Comparison of ENCODE assay signal across 20 cellular contexts in the genomic region with DNA sequence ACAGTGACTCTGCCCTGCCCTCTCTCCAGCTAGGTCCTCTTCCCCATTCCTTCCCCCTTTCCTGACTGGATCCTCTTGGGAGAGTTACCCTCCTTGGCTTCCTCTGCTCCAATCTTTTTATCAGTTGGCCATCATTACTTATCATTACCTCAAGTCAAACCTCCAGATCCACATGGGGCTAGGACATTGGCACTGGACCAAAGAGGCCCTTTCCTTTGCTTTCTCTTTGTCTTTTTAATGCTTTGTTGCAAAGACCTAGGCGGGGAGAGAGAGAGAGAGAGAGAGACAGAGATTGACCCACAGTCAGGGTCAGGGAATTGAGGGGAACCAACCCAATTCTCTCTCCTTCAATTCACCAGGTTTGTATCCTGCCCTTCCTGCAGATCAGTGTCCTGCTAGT.
"Had no signal": no experiment of that assay in that cellular context is flagged by ENCODE, and none has a peak within 500 bp of the region (broad histone marks: within the 10 kb centered on the region; RNA-seq: fewer than 3 reads in every experiment).

No MANE protein-coding gene starts in this region.

- H3K9me3 ChIP-seq: colonic mucosa, left lung, neutrophil, spleen had no signal

- H3K4me3 ChIP-seq: colonic mucosa, left lung, spleen had no signal

- H3K9ac ChIP-seq: parathyroid adenoma had no signal

- H3K36me3 ChIP-seq: colonic mucosa, left lung, neutrophil, spleen had no signal

- DNase-seq: activated CD4-positive, alpha-beta memory T cell treated with anti-CD3 and anti-CD28 coated beads, Interleukin-2, amount 10 ng/mL, durations not matched to agents 7 days and 5 days; activated CD4-positive, alpha-beta T cell treated with anti-CD3 and anti-CD28 coated beads for 48 hours; activated CD8-positive, alpha-beta memory T cell treated with anti-CD3 and anti-CD28 coated beads, Interleukin-2, amount 10 ng/mL, durations not matched to agents 7 days and 5 days; activated naive CD4-positive, alpha-beta T cell; activated naive CD8-positive, alpha-beta T cell treated with anti-CD3 and anti-CD28 coated beads, Interleukin-2, amount 10 ng/mL, durations not matched to agents 7 days and 5 days; amygdala; central memory CD4-positive, alpha-beta T cell; erythroblast; foreskin melanocyte; glutamatergic neuron; left lung; mammary epithelial cell; naive thymus-derived CD4-positive, alpha-beta T cell; stimulated activated CD4-positive, alpha-beta T cell treated with anti-CD3 and anti-CD28 coated beads, Interleukin-4, amount 100 ng/mL, for 4 hours; stimulated activated naive B cell treated with anti-CD40 and anti-IgM and Interleukin-4, amounts not matched to agents 10 μg/mL and 1 μg/mL and 100 μg/mL, for 72 hours; SW 1271 had no signal

- H3K27ac ChIP-seq: colonic mucosa, left lung, neutrophil, parathyroid adenoma, spleen had no signal

- H3K27me3 ChIP-seq: colonic mucosa, left lung had no signal
